9 cellular contexts compared by ENCODE assay signal in the genomic region with DNA sequence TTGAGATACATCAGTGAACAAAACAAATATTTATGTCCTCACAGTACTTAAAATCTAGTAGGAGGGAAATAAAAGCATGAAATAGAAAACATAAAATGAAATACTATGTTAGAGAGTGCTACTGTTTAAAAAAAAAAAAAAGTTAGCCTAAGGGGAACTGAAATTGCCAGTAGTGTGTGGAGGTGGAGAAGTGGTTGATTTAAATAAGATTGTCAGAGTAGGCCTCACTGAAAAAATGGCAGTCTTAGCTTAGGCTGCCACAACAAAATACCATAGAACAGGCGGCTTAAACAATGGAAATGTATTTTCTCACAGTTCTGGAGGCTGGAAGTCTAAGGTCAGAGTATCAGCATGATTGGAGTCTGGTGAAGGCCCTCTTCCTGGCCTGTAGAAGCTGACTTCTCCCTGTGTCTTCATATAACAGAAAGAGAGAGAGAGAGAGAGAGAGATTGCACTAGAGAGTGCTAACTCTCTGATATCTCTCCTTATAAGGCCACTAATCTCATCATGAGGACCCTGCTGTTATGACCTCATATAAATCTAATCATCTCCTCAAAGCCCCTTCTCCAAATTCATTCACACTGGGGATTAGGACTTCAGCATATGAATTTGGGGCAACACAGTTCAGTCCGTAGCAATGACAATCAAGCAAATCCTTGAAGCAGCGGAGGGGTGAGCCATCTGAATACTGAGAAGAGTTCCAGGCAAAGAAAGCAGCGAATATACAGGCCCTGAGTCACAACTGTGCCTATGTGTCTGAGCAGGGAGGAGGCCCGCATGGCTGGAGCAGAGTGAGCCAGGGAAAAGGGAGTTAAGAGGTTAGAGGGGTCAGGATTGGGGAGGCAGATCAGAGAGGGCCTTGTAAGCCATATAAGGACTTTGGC. TPM values are rescaled to one million over a fixed set of nuclear protein-coding genes. Genes with fewer than 3 reads are reported as not detected.
A peak's percentile ranks its signal among the peaks of the same experiment; 100 is the strongest.
DNase-seq lines count a peak whose midpoint lies in the region; ATAC-seq, FAIRE-seq and TF ChIP-seq lines count a peak whose summit lies in the region.
"Had no signal": no experiment of that assay in that cellular context is flagged by ENCODE, and none has a peak within 500 bp of the region (broad histone marks: within the 10 kb centered on the region; RNA-seq: fewer than 3 reads in every experiment).

No MANE protein-coding gene starts in this region.

- H3K27ac Mint-ChIP-seq in astrocyte (ENCODE audit: unreplicated experiment): peak overlapping the region; percentile 78
- no peak overlapping the region for H3K27ac Mint-ChIP-seq in activated T-helper 2 cell treated with anti-CD3 and anti-CD28 coated beads, Interferon-gamma antibody, Interleukin-2, Interleukin-4, amounts not matched to agents 10 μg/mL and 5 μg/mL and 100 μg/mL, durations not matched to agents 14 hours and 24 hours and 36 hours

- DNase-seq in Daoy (ENCODE audit: low read depth) (peak; percentile 11), astrocyte (ENCODE audit: low read depth) (no peak), SJCRH30 (no peak), NK-92 (lab: John Stamatoyannopoulos, UW; ENCODE audit: unreplicated experiment) (no peak), putamen (ENCODE audit: low spot score) (no peak)
- DNase-seq in activated T-helper 2 cell treated with anti-CD3 and anti-CD28 coated beads, Interferon-gamma antibody, Interleukin-2, Interleukin-4, amounts not matched to agents 10 μg/mL and 5 μg/mL and 100 μg/mL, durations not matched to agents 14 hours and 24 hours and 36 hours (ENCODE audit: low spot score): no peak

- no peaks in the 10 kb centered on the region for H3K36me3 Mint-ChIP-seq in astrocyte (ENCODE audit: low read depth, unreplicated experiment)
- H3K36me3 Mint-ChIP-seq in activated T-helper 2 cell treated with anti-CD3 and anti-CD28 coated beads, Interferon-gamma antibody, Interleukin-2, Interleukin-4, amounts not matched to agents 10 μg/mL and 5 μg/mL and 100 μg/mL, durations not matched to agents 14 hours and 24 hours and 36 hours (ENCODE audit: low read depth): no peaks in the 10 kb centered on the region

- no peak for TF ChIP-seq CTCF in astrocyte (IDR thresholded peaks at IDR 0.05; ENCODE audit: insufficient read depth, low read depth, low read length)

- no peak overlapping the region for H3K9ac ChIP-seq in astrocyte (ENCODE audit: low read length)

- H3K27ac ChIP-seq in astrocyte (ENCODE audit: low read depth, low read length) (no peak overlapping the region), SJCRH30 (no peak overlapping the region)
- H3K27ac ChIP-seq: neutrophil had no signal

- no peaks in the 10 kb centered on the region for H3K79me2 ChIP-seq in astrocyte (ENCODE audit: insufficient read depth, low read length)

- peak; percentile 75 for ATAC-seq in GM21360 (IDR thresholded peaks at IDR 0.05; ENCODE audit: unreplicated experiment)
- peak; percentile 88 for ATAC-seq in HG03139 (IDR thresholded peaks at IDR 0.05; ENCODE audit: unreplicated experiment)

- H3K36me3 ChIP-seq in astrocyte (ENCODE audit: insufficient read depth, low read length) (no peaks in the 10 kb centered on the region), SJCRH30 (no peaks in the 10 kb centered on the region)
- H3K36me3 ChIP-seq: neutrophil had no signal

- no peaks in the 10 kb centered on the region for H3K9me3 Mint-ChIP-seq in astrocyte (ENCODE audit: unreplicated experiment)
- H3K9me3 Mint-ChIP-seq in activated T-helper 2 cell treated with anti-CD3 and anti-CD28 coated beads, Interferon-gamma antibody, Interleukin-2, Interleukin-4, amounts not matched to agents 10 μg/mL and 5 μg/mL and 100 μg/mL, durations not matched to agents 14 hours and 24 hours and 36 hours: no peaks in the 10 kb centered on the region

- H3K27me3 Mint-ChIP-seq in astrocyte (ENCODE audit: low read depth, unreplicated experiment): peaks cover 3% of the 10 kb centered on the region
- peaks cover 15% of the 10 kb centered on the region for H3K27me3 Mint-ChIP-seq in activated T-helper 2 cell treated with anti-CD3 and anti-CD28 coated beads, Interferon-gamma antibody, Interleukin-2, Interleukin-4, amounts not matched to agents 10 μg/mL and 5 μg/mL and 100 μg/mL, durations not matched to agents 14 hours and 24 hours and 36 hours (ENCODE audit: low read depth)

- H3K4me1 ChIP-seq in astrocyte (ENCODE audit: insufficient read depth, low read length) (no peaks in the 10 kb centered on the region), SJCRH30 (no peaks in the 10 kb centered on the region)

- no peak overlapping the region for H3K4me2 ChIP-seq in astrocyte (ENCODE audit: low read length)

- H3K4me3 Mint-ChIP-seq in astrocyte (ENCODE audit: unreplicated experiment): no peak overlapping the region
- H3K4me3 Mint-ChIP-seq in activated T-helper 2 cell treated with anti-CD3 and anti-CD28 coated beads, Interferon-gamma antibody, Interleukin-2, Interleukin-4, amounts not matched to agents 10 μg/mL and 5 μg/mL and 100 μg/mL, durations not matched to agents 14 hours and 24 hours and 36 hours (ENCODE audit: low read depth): no peak overlapping the region

- H3K9me3 ChIP-seq in astrocyte (ENCODE audit: insufficient read depth, low read depth, low read length): no peaks in the 10 kb centered on the region
- no peaks in the 10 kb centered on the region for H3K9me3 ChIP-seq in SJCRH30 (replicated peaks)
- H3K9me3 ChIP-seq: neutrophil had no signal

- H2AFZ ChIP-seq in astrocyte (ENCODE audit: low read depth, low read length): peak overlapping the region; percentile 38

- intact Hi-C loops in activated T-helper 2 cell treated with anti-CD3 and anti-CD28 coated beads, Interferon-gamma antibody, Interleukin-2, Interleukin-4, amounts not matched to agents 10 μg/mL and 5 μg/mL and 100 μg/mL, durations not matched to agents 14 hours and 24 hours and 36 hours (cut with micrococcal nuclease): no loop called here

- H3K4me1 Mint-ChIP-seq in astrocyte (ENCODE audit: low read depth, unreplicated experiment): peaks cover 14% of the 10 kb centered on the region
- no peaks in the 10 kb centered on the region for H3K4me1 Mint-ChIP-seq in activated T-helper 2 cell treated with anti-CD3 and anti-CD28 coated beads, Interferon-gamma antibody, Interleukin-2, Interleukin-4, amounts not matched to agents 10 μg/mL and 5 μg/mL and 100 μg/mL, durations not matched to agents 14 hours and 24 hours and 36 hours (ENCODE audit: low read depth)

- no peak for FAIRE-seq in astrocyte (lab: Jason Lieb, UNC)

- no peaks in the 10 kb centered on the region for H4K20me1 ChIP-seq in astrocyte (ENCODE audit: insufficient read depth, low read length)

- no peak overlapping the region for H3K4me3 ChIP-seq in astrocyte (ENCODE audit: insufficient read depth, low read depth, low read length)
- H3K4me3 ChIP-seq in SJCRH30: no peak overlapping the region

- H3K27me3 ChIP-seq in astrocyte (ENCODE audit: insufficient read depth, low read length): no peaks in the 10 kb centered on the region
- no peaks in the 10 kb centered on the region for H3K27me3 ChIP-seq in SJCRH30
- H3K27me3 ChIP-seq: neutrophil had no signal

RNA-seq across cellular contexts. Expression of gene LRRC34, which starts 23.6 kb away (rescaled TPM):
- 5.6 and 9.2 TPM in 2 replicates for total RNA-seq in Daoy (2014; rRNA removed; shearing (Covaris generic))
- total RNA-seq in astrocyte: 1.0 and 1.3 TPM in 2 replicates
- total RNA-seq in SJCRH30 (2014; rRNA removed; shearing (Covaris generic)): 5.4 and 7.6 TPM in 2 replicates
- 5.6 and 5.9 TPM in 2 replicates for total RNA-seq in activated T-helper 2 cell treated with anti-CD3 and anti-CD28 coated beads, Interferon-gamma antibody, Interleukin-2, Interleukin-4, amounts not matched to agents 10 μg/mL and 5 μg/mL and 100 μg/mL, durations not matched to agents 14 hours and 24 hours and 36 hours

RNA-seq across cellular contexts. Expression of gene LRRIQ4, which starts 23.6 kb away (rescaled TPM):
- total RNA-seq in Daoy (2014; rRNA removed; shearing (Covaris generic)): not detected in 2 replicates
- total RNA-seq in astrocyte: not detected in 2 replicates
- 0.18 and 0.20 TPM in 2 replicates for total RNA-seq in SJCRH30 (2014; rRNA removed; shearing (Covaris generic))
- total RNA-seq in activated T-helper 2 cell treated with anti-CD3 and anti-CD28 coated beads, Interferon-gamma antibody, Interleukin-2, Interleukin-4, amounts not matched to agents 10 μg/mL and 5 μg/mL and 100 μg/mL, durations not matched to agents 14 hours and 24 hours and 36 hours: 0.16 TPM in 2 replicates

RNA-seq across cellular contexts. Expression of gene LRRC31, which starts 33.4 kb away (rescaled TPM):
- not detected in 2 replicates for total RNA-seq in Daoy (2014; rRNA removed; shearing (Covaris generic))
- 0.16 TPM in 1 of 2 replicates, not detected in the other for total RNA-seq in astrocyte
- not detected in 2 replicates for total RNA-seq in SJCRH30 (2014; rRNA removed; shearing (Covaris generic))
- 0.07 TPM in 1 of 2 replicates, not detected in the other for total RNA-seq in activated T-helper 2 cell treated with anti-CD3 and anti-CD28 coated beads, Interferon-gamma antibody, Interleukin-2, Interleukin-4, amounts not matched to agents 10 μg/mL and 5 μg/mL and 100 μg/mL, durations not matched to agents 14 hours and 24 hours and 36 hours
